28 cellular contexts compared by ENCODE assay signal in genomic region chr4:6775746-6776145, GRCh38. TPM values are rescaled to one million over a fixed set of nuclear protein-coding genes. Genes with fewer than 3 reads are reported as not detected.
DNase-seq lines count a peak whose midpoint lies in the region; ATAC-seq, FAIRE-seq and TF ChIP-seq lines count a peak whose summit lies in the region.
"Had no signal": no experiment of that assay in that cellular context is flagged by ENCODE, and none has a peak within 500 bp of the region (broad histone marks: within the 10 kb centered on the region; RNA-seq: fewer than 3 reads in every experiment).

No MANE protein-coding gene starts in this region.

- TF ChIP-seq RAD21 in K562 (CRISPR knock-in tag; conservative IDR thresholded peaks at IDR 0.05 in 1 of 2, IDR thresholded peaks at IDR 0.05 in 1 of 2), result peak in 1 of 2 experiments; percentile 17; a peak in 1 of 4 replicates

- no peak overlapping the region for H3K4me3 Mint-ChIP-seq in activated naive CD8-positive, alpha-beta T cell treated with anti-CD3 and anti-CD28 coated beads, Interleukin-2, amount 10 ng/mL, durations not matched to agents 7 days and 5 days
- H3K4me3 Mint-ChIP-seq in activated naive CD8-positive, alpha-beta T cell treated with anti-CD3 and anti-CD28 coated beads for 36 hours, result no peak overlapping the region
- H3K4me3 Mint-ChIP-seq in Caco-2 (ENCODE audit: unreplicated experiment), result no peak overlapping the region

- H3K9me1 ChIP-seq in K562 (ENCODE audit: control insufficient read depth, insufficient read depth, low read length), result no peaks in the 10 kb centered on the region

- 12% methylated on average over 7 of the region's 7 CpGs for WGBS in K562 (ENCODE audit: insufficient coverage, low coverage, missing lambda C conversion rate)

- H3K4me3 ChIP-seq in Caco-2 (ENCODE audit: low read depth, low read length), result no peak overlapping the region
- H3K4me3 ChIP-seq in K562, result no peak overlapping the region
- H3K4me3 ChIP-seq: PC-9, SJCRH30 had no signal

- no peak for TF ChIP-seq POLR2A in K562 (conservative IDR thresholded peaks at IDR 0.05)

- no peak overlapping the region for H2AFZ ChIP-seq in K562 (ENCODE audit: low read depth, low read length)
- H2AFZ ChIP-seq: PC-9 had no signal

- H3K9me3 ChIP-seq in Caco-2 (no peaks in the 10 kb centered on the region), K562 (replicated peaks; ENCODE audit: control insufficient read depth, insufficient read depth, low read depth, low read length) (no peaks in the 10 kb centered on the region)
- H3K9me3 ChIP-seq: SJCRH30 had no signal

- H3K27ac ChIP-seq in K562 (ENCODE audit: extremely low read depth, low read depth, low read length), result no peak overlapping the region
- H3K27ac ChIP-seq: HL-60, PC-9, SJCRH30 had no signal

- H3K36me3 ChIP-seq in Caco-2 (ENCODE audit: control insufficient read depth, insufficient read depth, low read length) (no peaks in the 10 kb centered on the region), K562 (ENCODE audit: control insufficient read depth, insufficient read depth, low read length) (no peaks in the 10 kb centered on the region)
- H3K36me3 ChIP-seq: SJCRH30 had no signal

- no peak for TF ChIP-seq EP300 in K562 (IDR thresholded peaks at IDR 0.05; ENCODE audit: low read length)

- H3K27me3 ChIP-seq in Caco-2 (replicated peaks; ENCODE audit: control insufficient read depth, insufficient read depth, low read length) (no peaks in the 10 kb centered on the region), K562 (ENCODE audit: control insufficient read depth in 2 of 2, insufficient read depth in 2 of 2, low read length in 2 of 2) (0 out of 5 replicates have a peak, but pooled peaks cover 0 to 3% of the 10 kb centered on the region in 2 experiments)
- H3K27me3 ChIP-seq: SJCRH30 had no signal

- H3K27ac Mint-ChIP-seq in activated naive CD8-positive, alpha-beta T cell treated with anti-CD3 and anti-CD28 coated beads, Interleukin-2, amount 10 ng/mL, durations not matched to agents 7 days and 5 days, result peak overlapping the region; percentile 62
- H3K27ac Mint-ChIP-seq in activated naive CD8-positive, alpha-beta T cell treated with anti-CD3 and anti-CD28 coated beads for 36 hours, result no peak overlapping the region
- peak overlapping the region; percentile 23 for H3K27ac Mint-ChIP-seq in Caco-2 (ENCODE audit: unreplicated experiment)

- TF ChIP-seq CTCF in Caco-2 (IDR thresholded peaks at IDR 0.05; ENCODE audit: insufficient read depth in 1 of 2, low read depth in 1 of 2, low read length in 1 of 2, severe bottlenecking in 1 of 2, unreplicated experiment in 1 of 2) (no peak), K562 (IDR thresholded peaks at IDR 0.05 in 2 of 3, conservative IDR thresholded peaks at IDR 0.05 in 1 of 3; ENCODE audit: insufficient read depth in 2 of 3, low read depth in 1 of 3, low read length in 3 of 3) (no peak)

- no peak for ATAC-seq in activated naive CD8-positive, alpha-beta T cell treated with anti-CD3 and anti-CD28 coated beads, Interleukin-2, amount 10 ng/mL, durations not matched to agents 7 days and 5 days (ENCODE audit: low read depth)
- ATAC-seq in K562, result no peak
- ATAC-seq: Right ventricle myocardium inferior, SK-N-SH treated with all-trans-retinoic acid at 6 μM for 48 hours had no signal

- FAIRE-seq in K562 (lab: Jason Lieb, UNC), result no peak
- FAIRE-seq: A204.1, GM12892 had no signal

- intact Hi-C loops in Caco-2 (cut with micrococcal nuclease; ENCODE audit: unreplicated experiment) (no loop called here), K562 (cut with micrococcal nuclease) (no loop called here)

- CTCF ChIA-PET in Caco-2 (lab: Charles Lee) (no interaction called here), K562 (lab: Yijun Ruan, JAX; ENCODE audit: low intra/inter-chr PET ratio) (interaction anchor here (1.4 kb wide), 1 partner anchor 55 kb away, joined by 4 read pairs; no protein-coding TSS in a partner anchor)

- H3K36me3 Mint-ChIP-seq in activated naive CD8-positive, alpha-beta T cell treated with anti-CD3 and anti-CD28 coated beads, Interleukin-2, amount 10 ng/mL, durations not matched to agents 7 days and 5 days, result no peaks in the 10 kb centered on the region
- H3K36me3 Mint-ChIP-seq in activated naive CD8-positive, alpha-beta T cell treated with anti-CD3 and anti-CD28 coated beads for 36 hours, result no peaks in the 10 kb centered on the region
- H3K36me3 Mint-ChIP-seq in Caco-2 (ENCODE audit: insufficient read depth, unreplicated experiment), result no peaks in the 10 kb centered on the region
- H3K36me3 Mint-ChIP-seq: CD8-positive, alpha-beta memory T cell had no signal

- H3K9me3 Mint-ChIP-seq in activated naive CD8-positive, alpha-beta T cell treated with anti-CD3 and anti-CD28 coated beads, Interleukin-2, amount 10 ng/mL, durations not matched to agents 7 days and 5 days, result no peaks in the 10 kb centered on the region
- H3K9me3 Mint-ChIP-seq in activated naive CD8-positive, alpha-beta T cell treated with anti-CD3 and anti-CD28 coated beads for 36 hours, result no peaks in the 10 kb centered on the region
- H3K9me3 Mint-ChIP-seq in Caco-2 (ENCODE audit: unreplicated experiment), result no peaks in the 10 kb centered on the region
- H3K9me3 Mint-ChIP-seq: CD8-positive, alpha-beta memory T cell had no signal

- no peaks in the 10 kb centered on the region for H4K20me1 ChIP-seq in K562 (replicated peaks; ENCODE audit: control insufficient read depth, insufficient read depth, low read length)

- in situ Hi-C loops in K562 (cut with MboI), result no loop called here

- H3K4me2 ChIP-seq in K562 (ENCODE audit: insufficient read depth, low read length), result no peak overlapping the region
- H3K4me2 ChIP-seq: PC-9 had no signal

- no peaks in the 10 kb centered on the region for H3K79me2 ChIP-seq in K562 (ENCODE audit: control insufficient read depth, insufficient read depth, low read length)

- H3K27me3 Mint-ChIP-seq in activated naive CD8-positive, alpha-beta T cell treated with anti-CD3 and anti-CD28 coated beads, Interleukin-2, amount 10 ng/mL, durations not matched to agents 7 days and 5 days, result no peaks in the 10 kb centered on the region
- H3K27me3 Mint-ChIP-seq in activated naive CD8-positive, alpha-beta T cell treated with anti-CD3 and anti-CD28 coated beads for 36 hours, result no peaks in the 10 kb centered on the region
- peaks cover 4% of the 10 kb centered on the region for H3K27me3 Mint-ChIP-seq in Caco-2 (ENCODE audit: insufficient read depth, unreplicated experiment)
- H3K27me3 Mint-ChIP-seq: CD8-positive, alpha-beta memory T cell had no signal

- H3K9ac ChIP-seq in K562 (ENCODE audit: insufficient read depth in 1 of 2, low read depth in 2 of 2, low read length in 2 of 2), result peak overlapping the region in 1 of 2 experiments; percentile 31; a peak in 1 of 4 replicates

- BruUV-seq in Caco-2 (replicated peaks; lab: Mats Ljungman, UMichigan) (no TSS peak), K562 (replicated peaks; lab: Mats Ljungman, UMichigan) (no TSS peak)

- POLR2A ChIA-PET in activated naive CD8-positive, alpha-beta T cell treated with anti-CD3 and anti-CD28 coated beads, Interleukin-2, amount 10 ng/mL, durations not matched to agents 7 days and 5 days (lab: Charles Lee), result no interaction called here
- POLR2A ChIA-PET in Caco-2 (lab: Charles Lee), result no interaction called here
- POLR2A ChIA-PET in K562 (lab: Yijun Ruan, JAX), result interaction anchor here (0.7 to 1.5 kb wide), 4 partner anchors 8 to 292 kb away, joined by 3 to 6 read pairs (median 5); partner anchors contain the start of gene GRPEL1

- no peaks in the 10 kb centered on the region for H3K4me1 ChIP-seq in Caco-2
- H3K4me1 ChIP-seq in K562 (replicated peaks in 1 of 2; ENCODE audit: control insufficient read depth in 2 of 2, insufficient read depth in 2 of 2, low read length in 2 of 2), result peaks cover 4 to 18% of the 10 kb centered on the region in 2 experiments; a peak in 3 of 5 replicates

- DNase-seq in activated naive CD8-positive, alpha-beta T cell treated with anti-CD3 and anti-CD28 coated beads, Interleukin-2, amount 10 ng/mL, durations not matched to agents 7 days and 5 days, result no peak
- no peak for DNase-seq in activated naive CD8-positive, alpha-beta T cell treated with anti-CD3 and anti-CD28 coated beads for 36 hours
- no peak for DNase-seq in Caco-2
- no peak for DNase-seq in K562 (ENCODE audit: extremely low read depth in 1 of 4, low spot score in 3 of 4)
- no peak for DNase-seq in NCI-H2107 (lab: John Stamatoyannopoulos, UW)
- no peak for DNase-seq in NCI-H82 (lab: John Stamatoyannopoulos, UW)
- DNase-seq in SW480 (ENCODE audit: low spot score), result no peak
- DNase-seq: C1 segment of cervical spinal cord; Calu3; CD8-positive, alpha-beta memory T cell; DND-41; GOT3; HCEC 1CT; Kasumi-1; NCI-H1092 treated with DMSO at 0.1 percent for 48 hours; NCI-H1436; NCI-H187 treated with DMSO at 0.1 percent for 48 hours; NCI-H446; NCI-H524 treated with DMSO at 0.1 percent for 48 hours; NCI-H774; NK-92 treated with Interleukin-12 subunit alpha and Interleukin-12 subunit beta, amount 100 ng/mL, for 24 hours; PC-9; SJCRH30 had no signal

- H3K4me1 Mint-ChIP-seq in activated naive CD8-positive, alpha-beta T cell treated with anti-CD3 and anti-CD28 coated beads, Interleukin-2, amount 10 ng/mL, durations not matched to agents 7 days and 5 days, result peaks cover 45% of the 10 kb centered on the region
- peaks cover 49% of the 10 kb centered on the region for H3K4me1 Mint-ChIP-seq in activated naive CD8-positive, alpha-beta T cell treated with anti-CD3 and anti-CD28 coated beads for 36 hours
- peaks cover 7% of the 10 kb centered on the region for H3K4me1 Mint-ChIP-seq in Caco-2 (ENCODE audit: low read depth, unreplicated experiment)

RNA-seq across cellular contexts. Expression of gene KIAA0232, which starts 6.8 kb away (rescaled TPM):
- total RNA-seq in activated naive CD8-positive, alpha-beta T cell treated with anti-CD3 and anti-CD28 coated beads, Interleukin-2, amount 10 ng/mL, durations not matched to agents 7 days and 5 days, result 10 to 100 TPM; 21.5 to 23.9 TPM
- 10 to 100 TPM; 13.8 to 14.7 TPM for total RNA-seq in activated naive CD8-positive, alpha-beta T cell treated with anti-CD3 and anti-CD28 coated beads for 36 hours
- 19.7 and 20.3 TPM in 2 replicates for total RNA-seq in Caco-2 (2022)
- total RNA-seq in K562 (2011; cell fraction: chromatin; rRNA removed; ENCODE audit: low replicate concordance), result 83.2 and 85.7 TPM in 2 replicates
- 15.8 and 19.9 TPM in 2 replicates for total RNA-seq in K562 (2011; cell fraction: nucleolus; rRNA removed)
- 25.1 and 27.5 TPM in 2 replicates for total RNA-seq in K562 (2011; cell fraction: nucleoplasm; rRNA removed)
- total RNA-seq in K562 (2014; rRNA removed), result 9.0 and 9.5 TPM in 2 replicates
- total RNA-seq in K562 (2014; rRNA removed; fragmentation: Illumina TruSeq; extraction: Trizol), result 16.0 and 18.7 TPM in 2 replicates
- 13.0 and 13.6 TPM in 2 replicates for total RNA-seq in K562 (2015; rRNA removed; fragmentation: Illumina TruSeq; extraction: Trizol)
- 14.7 TPM in 2 replicates for total RNA-seq in K562 (2021)
- 17.4 and 17.9 TPM in 2 replicates for polyA plus RNA-seq in K562 (2011; rRNA removed)
- 6.1 and 8.0 TPM in 2 replicates for polyA plus RNA-seq in K562 (2011; cell fraction: cytosol; rRNA removed)
- 14.6 and 18.0 TPM in 2 replicates for polyA plus RNA-seq in K562 (2011; cell fraction: nucleus; rRNA removed)
- polyA plus RNA-seq in K562 (2012), result 7.9 and 12.6 TPM in 2 replicates
- 11.8 and 13.0 TPM in 2 replicates for polyA plus RNA-seq in K562 (2014; fragmentation: Illumina TruSeq; extraction: Trizol)
- polyA plus RNA-seq in K562 (2014; fragmentation: Nextera tagmentation; extraction: Ambion mirVana), result 1 to 10 TPM; 3.5 to 4.2 TPM
- polyA plus RNA-seq in K562 (2014; rRNA removed), result 10.1 and 11.9 TPM in 2 replicates
- polyA minus RNA-seq in K562 (2011; rRNA and poly(A)+ RNA removed), result 26.5 and 30.1 TPM in 2 replicates
- 7.4 and 10.6 TPM in 2 replicates for polyA minus RNA-seq in K562 (2011; cell fraction: cytosol; rRNA and poly(A)+ RNA removed)
- 15.9 and 24.1 TPM in 2 replicates for polyA minus RNA-seq in K562 (2011; cell fraction: nucleus; rRNA and poly(A)+ RNA removed)

RNA-seq across cellular contexts. Expression of gene BLOC1S4, which starts 59.8 kb away (rescaled TPM):
- total RNA-seq in activated naive CD8-positive, alpha-beta T cell treated with anti-CD3 and anti-CD28 coated beads, Interleukin-2, amount 10 ng/mL, durations not matched to agents 7 days and 5 days, result 10 to 100 TPM; 23.9 to 24.3 TPM
- 10 to 100 TPM; 19.4 to 21.0 TPM for total RNA-seq in activated naive CD8-positive, alpha-beta T cell treated with anti-CD3 and anti-CD28 coated beads for 36 hours
- 16.6 and 17.2 TPM in 2 replicates for total RNA-seq in Caco-2 (2022)
- 9.9 and 18.6 TPM in 2 replicates for total RNA-seq in K562 (2011; cell fraction: chromatin; rRNA removed; ENCODE audit: low replicate concordance)
- 25.1 and 30.5 TPM in 2 replicates for total RNA-seq in K562 (2011; cell fraction: nucleolus; rRNA removed)
- total RNA-seq in K562 (2011; cell fraction: nucleoplasm; rRNA removed), result 18.3 and 23.1 TPM in 2 replicates
- total RNA-seq in K562 (2014; rRNA removed), result 31.6 and 38.3 TPM in 2 replicates
- 10.0 and 11.2 TPM in 2 replicates for total RNA-seq in K562 (2014; rRNA removed; fragmentation: Illumina TruSeq; extraction: Trizol)
- total RNA-seq in K562 (2015; rRNA removed; fragmentation: Illumina TruSeq; extraction: Trizol), result 10.5 and 10.8 TPM in 2 replicates
- 29.4 and 31.1 TPM in 2 replicates for total RNA-seq in K562 (2021)
- 21.0 and 25.5 TPM in 2 replicates for polyA plus RNA-seq in K562 (2011; rRNA removed)
- 27.6 and 61.0 TPM in 2 replicates for polyA plus RNA-seq in K562 (2011; cell fraction: cytosol; rRNA removed)
- polyA plus RNA-seq in K562 (2011; cell fraction: nucleus; rRNA removed), result 14.4 and 23.7 TPM in 2 replicates
- 20.7 and 24.2 TPM in 2 replicates for polyA plus RNA-seq in K562 (2012)
- 10.3 and 15.0 TPM in 2 replicates for polyA plus RNA-seq in K562 (2014; fragmentation: Illumina TruSeq; extraction: Trizol)
- 1 to 10 TPM; 3.1 to 3.9 TPM for polyA plus RNA-seq in K562 (2014; fragmentation: Nextera tagmentation; extraction: Ambion mirVana)
- polyA plus RNA-seq in K562 (2014; rRNA removed), result 30.9 and 37.3 TPM in 2 replicates
- 5.4 and 8.9 TPM in 2 replicates for polyA minus RNA-seq in K562 (2011; rRNA and poly(A)+ RNA removed)
- 9.5 and 11.1 TPM in 2 replicates for polyA minus RNA-seq in K562 (2011; cell fraction: cytosol; rRNA and poly(A)+ RNA removed)
- 10.4 and 14.2 TPM in 2 replicates for polyA minus RNA-seq in K562 (2011; cell fraction: nucleus; rRNA and poly(A)+ RNA removed)
